In the genomic region with DNA sequence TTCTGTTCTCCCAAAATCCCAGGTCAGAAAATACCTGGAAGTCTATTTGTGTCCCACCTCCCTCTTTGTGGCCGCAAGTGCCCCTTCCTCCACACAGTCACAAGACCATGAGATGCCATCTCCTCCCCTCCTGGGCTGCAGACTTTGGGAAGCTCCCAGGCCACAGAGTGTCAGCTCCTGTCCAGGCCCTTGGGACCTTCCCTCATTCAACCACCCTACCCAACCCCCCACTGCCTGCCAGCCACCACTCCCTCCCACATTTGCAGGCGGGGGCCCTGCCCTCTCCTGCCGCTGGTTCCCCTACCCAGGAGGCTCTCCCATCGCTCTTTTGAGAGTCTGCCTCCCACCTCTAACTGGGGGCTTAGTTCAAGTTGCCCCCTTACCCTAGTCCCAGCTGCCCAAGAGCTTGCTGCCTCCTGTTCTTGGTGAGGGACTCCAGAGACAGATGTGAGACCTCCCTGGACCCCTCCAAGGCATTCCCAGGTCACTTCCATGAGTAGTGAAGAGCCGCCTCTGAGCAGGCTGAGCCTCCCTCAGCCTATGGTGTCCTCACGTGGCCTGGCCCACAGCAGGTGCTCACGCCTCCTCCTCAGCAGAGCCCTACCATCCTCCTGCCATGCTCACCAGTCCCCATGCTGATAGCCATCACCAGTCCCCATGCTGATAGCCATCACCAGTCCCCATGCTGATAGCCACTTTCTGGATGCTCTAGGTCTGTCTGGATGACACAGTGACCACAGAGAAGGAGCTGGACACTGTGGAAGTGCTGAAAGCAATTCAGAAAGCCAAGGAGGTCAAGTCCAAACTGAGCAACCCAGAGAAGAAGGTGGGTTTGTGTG, we compare ENCODE assay signal across 24 cellular contexts. TPM values are rescaled to one million over a fixed set of nuclear protein-coding genes. Genes with fewer than 3 reads are reported as not detected.
"Had no signal": no experiment of that assay in that cellular context is flagged by ENCODE, and none has a peak within 500 bp of the region (broad histone marks: within the 10 kb centered on the region; RNA-seq: fewer than 3 reads in every experiment).

No MANE protein-coding gene starts in this region.

- H3K36me3 Mint-ChIP-seq: natural killer cell treated with Interleukin-12 subunit alpha and Interleukin-12 subunit beta and Interleukin-15 and Interleukin-18, amount 100 ng/mL, for 72 hours had no signal

- H3K4me1 ChIP-seq: colonic mucosa, pancreas had no signal

- H3K9me3 Mint-ChIP-seq: activated T-cell treated with anti-CD3 and anti-CD28 coated beads, Interleukin-2, amount 50 U/mL, for 4 hours; brain; endodermal cell; immature natural killer cell; natural killer cell treated with Interleukin-12 subunit alpha and Interleukin-12 subunit beta and Interleukin-15 and Interleukin-18, amount 100 ng/mL, for 72 hours had no signal

- ATAC-seq: activated T-cell treated with anti-CD3 and anti-CD28 coated beads, Interleukin-2, amount 50 U/mL, for 4 hours; left lung; pancreas; upper lobe of right lung had no signal

- DNase-seq: activated CD4-positive, alpha-beta T cell treated with anti-CD3 and anti-CD28 coated beads, Interleukin-2, amount 50 U/mL, for 4 hours; activated CD8-positive, alpha-beta memory T cell treated with anti-CD3 and anti-CD28 coated beads for 24 hours; activated CD8-positive, alpha-beta memory T cell treated with anti-CD3 and anti-CD28 coated beads, Interleukin-2, amount 50 U/mL, for 48 hours; activated naive CD4-positive, alpha-beta T cell treated with Interleukin-2 at 50 U/mL for 16 hours; activated T-cell treated with anti-CD3 and anti-CD28 coated beads, Interleukin-2, amount 50 U/mL, for 4 hours; central memory CD4-positive, alpha-beta T cell; colonic mucosa; endodermal cell; immature natural killer cell; SIG-M5; stimulated activated CD4-positive, alpha-beta T cell treated with anti-CD3 and anti-CD28 coated beads, Interleukin-1b, Interleukin-23, amount 100 ng/mL, for 48 hours; stimulated activated naive CD4-positive, alpha-beta T cell; T-helper 1 cell had no signal

- H3K4me3 ChIP-seq: colonic mucosa, left lung, pancreas, right lobe of liver, skin epidermis, upper lobe of right lung had no signal

- H3K4me1 Mint-ChIP-seq: endodermal cell had no signal

- H3K27ac ChIP-seq: colonic mucosa, epithelial cell of prostate, left lung, neutrophil, pancreas, right lobe of liver, upper lobe of right lung had no signal

- H3K27me3 ChIP-seq: colonic mucosa, left lung, neutrophil, pancreas, right lobe of liver, upper lobe of right lung had no signal

- H3K27me3 Mint-ChIP-seq: brain; natural killer cell treated with Interleukin-12 subunit alpha and Interleukin-12 subunit beta and Interleukin-15 and Interleukin-18, amount 100 ng/mL, for 72 hours had no signal

- H3K9me3 ChIP-seq: colonic mucosa, left lung, neutrophil, pancreas, right lobe of liver, upper lobe of right lung had no signal

- H3K4me3 Mint-ChIP-seq: activated T-cell treated with anti-CD3 and anti-CD28 coated beads, Interleukin-2, amount 50 U/mL, for 4 hours; brain; endodermal cell; immature natural killer cell; natural killer cell treated with Interleukin-12 subunit alpha and Interleukin-12 subunit beta and Interleukin-15 and Interleukin-18, amount 100 ng/mL, for 72 hours had no signal

- H3K27ac Mint-ChIP-seq: brain, endodermal cell, immature natural killer cell had no signal

RNA-seq across cellular contexts. Expression of gene TNNC1, which starts 25.4 kb away (rescaled TPM):
- total RNA-seq: glomerular endothelial cell; natural killer cell treated with Interleukin-12 subunit alpha and Interleukin-12 subunit beta and Interleukin-15 and Interleukin-18, amount 100 ng/mL, for 72 hours had no signal

RNA-seq across cellular contexts. Expression of gene SEMA3G, which starts 34.4 kb away (rescaled TPM):
- total RNA-seq: fibroblast of villous mesenchyme had no signal
